ENCODE assay signal across 18 cellular contexts in the genomic region with DNA sequence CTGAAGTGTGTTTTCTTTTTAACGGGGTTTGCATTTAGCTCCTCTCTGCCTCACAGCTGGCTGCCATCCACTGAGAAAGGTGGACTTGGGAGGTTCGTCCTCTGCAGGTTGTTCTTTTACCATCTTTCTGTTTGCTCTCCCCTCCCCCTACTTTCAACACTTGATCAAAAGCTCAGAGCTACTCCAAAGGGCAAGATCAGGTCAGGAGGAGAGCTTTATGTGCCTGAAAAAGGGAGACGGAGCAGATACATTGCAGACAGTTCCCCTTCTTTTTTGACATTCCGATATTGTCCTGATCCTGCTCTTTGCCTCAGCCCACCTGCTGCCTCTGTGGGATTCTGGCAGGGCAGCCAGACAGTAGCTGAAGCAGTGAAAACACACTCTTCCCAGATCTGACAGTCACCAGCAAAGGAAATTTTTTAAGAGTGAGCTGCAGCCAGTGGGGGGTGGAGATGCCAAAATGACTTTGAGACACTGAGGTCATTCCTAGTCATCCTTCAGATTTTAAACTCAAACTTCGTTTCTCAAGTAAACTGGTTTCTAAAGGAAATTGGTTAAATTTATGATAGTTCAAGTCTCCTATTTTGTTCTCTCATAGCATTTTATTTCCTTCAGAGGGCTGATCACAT. TPM values are rescaled to one million over a fixed set of nuclear protein-coding genes. Genes with fewer than 3 reads are reported as not detected.
DNase-seq lines count a peak whose midpoint lies in the region; ATAC-seq and TF ChIP-seq lines count a peak whose summit lies in the region.
"Had no signal": no experiment of that assay in that cellular context is flagged by ENCODE, and none has a peak within 500 bp of the region (broad histone marks: within the 10 kb centered on the region; RNA-seq: fewer than 3 reads in every experiment).

No MANE protein-coding gene starts in this region.

- intact Hi-C loops in activated T-helper 2 cell treated with anti-CD3 and anti-CD28 coated beads, Interferon-gamma antibody, Interleukin-2, Interleukin-4, amounts not matched to agents 10 μg/mL and 5 μg/mL and 100 μg/mL, durations not matched to agents 14 hours and 24 hours and 36 hours (cut with micrococcal nuclease): no loop called here

- H3K4me3 Mint-ChIP-seq in nephron: no peak overlapping the region
- H3K4me3 Mint-ChIP-seq in activated T-helper 2 cell treated with anti-CD3 and anti-CD28 coated beads, Interferon-gamma antibody, Interleukin-2, Interleukin-4, amounts not matched to agents 10 μg/mL and 5 μg/mL and 100 μg/mL, durations not matched to agents 14 hours and 24 hours and 36 hours (ENCODE audit: low read depth): no peak overlapping the region
- H3K4me3 Mint-ChIP-seq: activated CD4-positive, alpha-beta T cell treated with anti-CD3 and anti-CD28 coated beads, Interleukin-2, amount 10 ng/mL, durations not matched to agents 24 days and 14 days; activated naive CD8-positive, alpha-beta T cell treated with anti-CD3 and anti-CD28 coated beads for 36 hours; neural crest cell; T-helper 2 cell treated with Interferon-gamma antibody and Interleukin-4, amounts not matched to agents 5 μg/mL and 100 μg/mL, for 36 hours had no signal

- no peak overlapping the region for H3K27ac ChIP-seq in fibroblast of lung (ENCODE audit: insufficient read depth, low read length)

- TF ChIP-seq CTCF in fibroblast of lung (conservative IDR thresholded peaks at IDR 0.05 in 1 of 2, IDR thresholded peaks at IDR 0.05 in 1 of 2; ENCODE audit: low read depth in 1 of 2, low read length in 2 of 2) (no peak), nephron (IDR thresholded peaks at IDR 0.05; ENCODE audit: unreplicated experiment in 3 of 3) (no peak)

- H3K4me3 ChIP-seq in fibroblast of lung (replicated peaks in 1 of 4; ENCODE audit: control extremely low read depth in 1 of 4, insufficient read depth in 1 of 4, low read depth in 3 of 4, low read length in 4 of 4): no peak overlapping the region

- H3K27ac Mint-ChIP-seq in nephron: peak overlapping the region in 2 of 3 experiments; percentile 14 to 15
- H3K27ac Mint-ChIP-seq in activated T-helper 2 cell treated with anti-CD3 and anti-CD28 coated beads, Interferon-gamma antibody, Interleukin-2, Interleukin-4, amounts not matched to agents 10 μg/mL and 5 μg/mL and 100 μg/mL, durations not matched to agents 14 hours and 24 hours and 36 hours: no peak overlapping the region
- H3K27ac Mint-ChIP-seq: activated CD4-positive, alpha-beta T cell treated with anti-CD3 and anti-CD28 coated beads, Interleukin-2, amount 10 ng/mL, durations not matched to agents 24 days and 14 days; activated naive CD8-positive, alpha-beta T cell treated with anti-CD3 and anti-CD28 coated beads for 36 hours; T-helper 2 cell treated with Interferon-gamma antibody and Interleukin-4, amounts not matched to agents 5 μg/mL and 100 μg/mL, for 36 hours had no signal

- no peak overlapping the region for H2AFZ ChIP-seq in fibroblast of lung (ENCODE audit: low read length)

- no peaks in the 10 kb centered on the region for H3K27me3 ChIP-seq in fibroblast of lung (ENCODE audit: control insufficient read depth, insufficient read depth, low read length)

- H3K27me3 Mint-ChIP-seq in nephron (ENCODE audit: low read depth): no peaks in the 10 kb centered on the region
- H3K27me3 Mint-ChIP-seq in activated T-helper 2 cell treated with anti-CD3 and anti-CD28 coated beads, Interferon-gamma antibody, Interleukin-2, Interleukin-4, amounts not matched to agents 10 μg/mL and 5 μg/mL and 100 μg/mL, durations not matched to agents 14 hours and 24 hours and 36 hours (ENCODE audit: low read depth): no peaks in the 10 kb centered on the region
- H3K27me3 Mint-ChIP-seq: activated CD4-positive, alpha-beta T cell treated with anti-CD3 and anti-CD28 coated beads, Interleukin-2, amount 10 ng/mL, durations not matched to agents 24 days and 14 days; activated naive CD8-positive, alpha-beta T cell treated with anti-CD3 and anti-CD28 coated beads for 36 hours had no signal

- ATAC-seq in GM19463 (IDR thresholded peaks at IDR 0.05; ENCODE audit: unreplicated experiment) (no peak), HG02678 (IDR thresholded peaks at IDR 0.05; ENCODE audit: unreplicated experiment) (no peak), HG03520 (IDR thresholded peaks at IDR 0.05; ENCODE audit: unreplicated experiment) (no peak)
- ATAC-seq: left ventricle myocardium superior, sciatic nerve had no signal

- H3K4me1 Mint-ChIP-seq in nephron: peaks cover 28% of the 10 kb centered on the region
- H3K4me1 Mint-ChIP-seq in activated T-helper 2 cell treated with anti-CD3 and anti-CD28 coated beads, Interferon-gamma antibody, Interleukin-2, Interleukin-4, amounts not matched to agents 10 μg/mL and 5 μg/mL and 100 μg/mL, durations not matched to agents 14 hours and 24 hours and 36 hours (ENCODE audit: low read depth): peaks cover 6% of the 10 kb centered on the region

- H3K36me3 ChIP-seq in fibroblast of lung (ENCODE audit: control insufficient read depth, insufficient read depth, low read length): peaks cover 5% of the 10 kb centered on the region

- peaks cover 38% of the 10 kb centered on the region for H3K36me3 Mint-ChIP-seq in nephron (ENCODE audit: low read depth)
- H3K36me3 Mint-ChIP-seq in activated T-helper 2 cell treated with anti-CD3 and anti-CD28 coated beads, Interferon-gamma antibody, Interleukin-2, Interleukin-4, amounts not matched to agents 10 μg/mL and 5 μg/mL and 100 μg/mL, durations not matched to agents 14 hours and 24 hours and 36 hours (ENCODE audit: low read depth): no peaks in the 10 kb centered on the region

- no peak overlapping the region for H3K9ac ChIP-seq in fibroblast of lung (ENCODE audit: insufficient read depth, low read length)

- H3K4me2 ChIP-seq in fibroblast of lung (ENCODE audit: extremely low read depth, insufficient read depth, low read length): peak overlapping the region; percentile 36

- H3K9me3 Mint-ChIP-seq in nephron: peaks cover 8% of the 10 kb centered on the region
- H3K9me3 Mint-ChIP-seq in activated T-helper 2 cell treated with anti-CD3 and anti-CD28 coated beads, Interferon-gamma antibody, Interleukin-2, Interleukin-4, amounts not matched to agents 10 μg/mL and 5 μg/mL and 100 μg/mL, durations not matched to agents 14 hours and 24 hours and 36 hours: no peaks in the 10 kb centered on the region
- H3K9me3 Mint-ChIP-seq: activated CD4-positive, alpha-beta T cell treated with anti-CD3 and anti-CD28 coated beads, Interleukin-2, amount 10 ng/mL, durations not matched to agents 24 days and 14 days; activated naive CD8-positive, alpha-beta T cell treated with anti-CD3 and anti-CD28 coated beads for 36 hours; T-helper 2 cell treated with Interferon-gamma antibody and Interleukin-4, amounts not matched to agents 5 μg/mL and 100 μg/mL, for 36 hours had no signal

- no peaks in the 10 kb centered on the region for H3K79me2 ChIP-seq in fibroblast of lung (ENCODE audit: control insufficient read depth, insufficient read depth, low read length)

- peak; percentile 79 for DNase-seq in AG20443 (ENCODE audit: low spot score)
- peak; percentile 48 for DNase-seq in LHCN-M2 (ENCODE audit: low read depth)
- DNase-seq in fibroblast of lung (ENCODE audit: low read depth in 2 of 2): peak in 1 of 2 donors; percentile 67
- no peak for DNase-seq in activated T-helper 2 cell treated with anti-CD3 and anti-CD28 coated beads, Interferon-gamma antibody, Interleukin-2, Interleukin-4, amounts not matched to agents 10 μg/mL and 5 μg/mL and 100 μg/mL, durations not matched to agents 14 hours and 24 hours and 36 hours (ENCODE audit: low spot score)
- DNase-seq: activated CD4-positive, alpha-beta T cell treated with anti-CD3 and anti-CD28 coated beads, Interleukin-2, amount 10 ng/mL, durations not matched to agents 24 days and 14 days; activated naive CD8-positive, alpha-beta T cell treated with anti-CD3 and anti-CD28 coated beads for 36 hours; left ventricle myocardium superior; NCI-H2029 treated with DMSO at 0.1 percent for 48 hours; NCI-H82; stimulated activated naive CD4-positive, alpha-beta T cell treated with Interleukin-2 at 50 U/mL for 16 hours had no signal

- no peaks in the 10 kb centered on the region for H3K9me3 ChIP-seq in fibroblast of lung (ENCODE audit: control insufficient read depth, insufficient read depth, low read depth, low read length)

- peaks cover 6% of the 10 kb centered on the region for H3K4me1 ChIP-seq in fibroblast of lung (ENCODE audit: control insufficient read depth, extremely low read depth, insufficient read depth, low read length)

- H4K20me1 ChIP-seq in fibroblast of lung (ENCODE audit: control insufficient read depth, extremely low read depth, insufficient read depth, low read length): no peaks in the 10 kb centered on the region

RNA-seq across cellular contexts. Expression of a gene that starts 26.5 kb away (rescaled TPM):
- not detected in 2 replicates for total RNA-seq in LHCN-M2 (2014; rRNA removed)
- polyA plus RNA-seq in LHCN-M2 (2012): not detected
- not detected in 2 replicates for total RNA-seq in fibroblast of lung
- polyA plus RNA-seq in fibroblast of lung: not detected in 2 replicates
- polyA plus RNA-seq in fibroblast of lung (2012): not detected in 2 replicates
- polyA minus RNA-seq in fibroblast of lung (ENCODE audit: low replicate concordance): not detected in 2 replicates
- total RNA-seq in activated T-helper 2 cell treated with anti-CD3 and anti-CD28 coated beads, Interferon-gamma antibody, Interleukin-2, Interleukin-4, amounts not matched to agents 10 μg/mL and 5 μg/mL and 100 μg/mL, durations not matched to agents 14 hours and 24 hours and 36 hours: not detected in 2 replicates
- total RNA-seq: activated CD4-positive, alpha-beta T cell treated with anti-CD3 and anti-CD28 coated beads, Interleukin-2, amount 10 ng/mL, durations not matched to agents 24 days and 14 days; activated naive CD8-positive, alpha-beta T cell treated with anti-CD3 and anti-CD28 coated beads for 36 hours; left ventricle myocardium superior; neural crest cell; sciatic nerve had no signal
- polyA plus RNA-seq: esophagus had no signal
